Comparison of ENCODE assay signal across 1 cellular context in genomic region chr2:208783184-208783583, GRCh38.
TF ChIP-seq lines count a peak whose summit lies in the region.

No MANE protein-coding gene starts in this region.

TF ChIP-seq in GM12878, 131 proteins besides CTCF, POLR2A, EP300 and RAD21 (continued from another document):
- TF ChIP-seq, protein P1, sequence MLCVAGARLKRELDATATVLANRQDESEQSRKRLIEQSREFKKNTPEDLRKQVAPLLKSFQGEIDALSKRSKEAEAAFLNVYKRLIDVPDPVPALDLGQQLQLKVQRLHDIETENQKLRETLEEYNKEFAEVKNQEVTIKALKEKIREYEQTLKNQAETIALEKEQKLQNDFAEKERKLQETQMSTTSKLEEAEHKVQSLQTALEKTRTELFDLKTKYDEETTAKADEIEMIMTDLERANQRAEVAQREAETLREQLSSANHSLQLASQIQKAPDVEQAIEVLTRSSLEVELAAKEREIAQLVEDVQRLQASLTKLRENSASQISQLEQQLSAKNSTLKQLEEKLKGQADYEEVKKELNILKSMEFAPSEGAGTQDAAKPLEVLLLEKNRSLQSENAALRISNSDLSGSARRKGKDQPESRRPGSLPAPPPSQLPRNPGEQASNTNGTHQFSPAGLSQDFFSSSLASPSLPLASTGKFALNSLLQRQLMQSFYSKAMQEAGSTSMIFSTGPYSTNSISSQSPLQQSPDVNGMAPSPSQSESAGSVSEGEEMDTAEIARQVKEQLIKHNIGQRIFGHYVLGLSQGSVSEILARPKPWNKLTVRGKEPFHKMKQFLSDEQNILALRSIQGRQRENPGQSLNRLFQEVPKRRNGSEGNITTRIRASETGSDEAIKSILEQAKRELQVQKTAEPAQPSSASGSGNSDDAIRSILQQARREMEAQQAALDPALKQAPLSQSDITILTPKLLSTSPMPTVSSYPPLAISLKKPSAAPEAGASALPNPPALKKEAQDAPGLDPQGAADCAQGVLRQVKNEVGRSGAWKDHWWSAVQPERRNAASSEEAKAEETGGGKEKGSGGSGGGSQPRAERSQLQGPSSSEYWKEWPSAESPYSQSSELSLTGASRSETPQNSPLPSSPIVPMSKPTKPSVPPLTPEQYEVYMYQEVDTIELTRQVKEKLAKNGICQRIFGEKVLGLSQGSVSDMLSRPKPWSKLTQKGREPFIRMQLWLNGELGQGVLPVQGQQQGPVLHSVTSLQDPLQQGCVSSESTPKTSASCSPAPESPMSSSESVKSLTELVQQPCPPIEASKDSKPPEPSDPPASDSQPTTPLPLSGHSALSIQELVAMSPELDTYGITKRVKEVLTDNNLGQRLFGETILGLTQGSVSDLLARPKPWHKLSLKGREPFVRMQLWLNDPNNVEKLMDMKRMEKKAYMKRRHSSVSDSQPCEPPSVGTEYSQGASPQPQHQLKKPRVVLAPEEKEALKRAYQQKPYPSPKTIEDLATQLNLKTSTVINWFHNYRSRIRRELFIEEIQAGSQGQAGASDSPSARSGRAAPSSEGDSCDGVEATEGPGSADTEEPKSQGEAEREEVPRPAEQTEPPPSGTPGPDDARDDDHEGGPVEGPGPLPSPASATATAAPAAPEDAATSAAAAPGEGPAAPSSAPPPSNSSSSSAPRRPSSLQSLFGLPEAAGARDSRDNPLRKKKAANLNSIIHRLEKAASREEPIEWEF (IDR thresholded peaks at IDR 0.05; ENCODE audit: insufficient replicate concordance, low read depth, low read length), result no peak
- no peak for TF ChIP-seq TCF7 (IDR thresholded peaks at IDR 0.05; ENCODE audit: borderline replicate concordance)
- TF ChIP-seq USF2 (IDR thresholded peaks at IDR 0.05; ENCODE audit: borderline replicate concordance, low read depth, low read length), result no peak
- no peak for TF ChIP-seq BRCA1 (IDR thresholded peaks at IDR 0.05; ENCODE audit: low read depth, low read length)
- no peak for TF ChIP-seq CBFB (IDR thresholded peaks at IDR 0.05; ENCODE audit: low read depth)
- no peak for TF ChIP-seq ZNF384 (IDR thresholded peaks at IDR 0.05; ENCODE audit: borderline replicate concordance, low read depth, low read length)
- TF ChIP-seq TAF1 (IDR thresholded peaks at IDR 0.05; ENCODE audit: borderline replicate concordance, low read depth, low read length), result no peak
- no peak for TF ChIP-seq CREM (IDR thresholded peaks at IDR 0.05; ENCODE audit: low read depth)
- TF ChIP-seq GATAD2B (conservative IDR thresholded peaks at IDR 0.05; ENCODE audit: low read depth), result no peak
- TF ChIP-seq CBX5 (IDR thresholded peaks at IDR 0.05; ENCODE audit: low read depth), result no peak
